Comparison of ENCODE assay signal across 17 cellular contexts in genomic region chr7:42964849-42965805, GRCh38. TPM values are rescaled to one million over a fixed set of nuclear protein-coding genes. Genes with fewer than 3 reads are reported as not detected.
A peak's percentile ranks its signal among the peaks of the same experiment; 100 is the strongest.
DNase-seq lines count a peak whose midpoint lies in the region; ATAC-seq, FAIRE-seq and TF ChIP-seq lines count a peak whose summit lies in the region.
"Had no signal": no experiment of that assay in that cellular context is flagged by ENCODE, and none has a peak within 500 bp of the region (broad histone marks: within the 10 kb centered on the region; RNA-seq: fewer than 3 reads in every experiment).

No MANE protein-coding gene starts in this region.

- no peak overlapping the region for H2BK120ac ChIP-seq in H1 (replicated peaks; ENCODE audit: low read depth, low read length)

- H3K4ac ChIP-seq in H1 (replicated peaks; ENCODE audit: insufficient read length, low read depth, low read length): no peak overlapping the region

- no peak overlapping the region for H3K23ac ChIP-seq in H1 (ENCODE audit: insufficient read length)

- H3K56ac ChIP-seq in H1 (replicated peaks; ENCODE audit: insufficient read length, low read depth, low read length): no peak overlapping the region

- H3K27ac ChIP-seq in H1 (ENCODE audit: low read depth, low read length) (no peak overlapping the region), OCI-LY7 (ENCODE audit: low read depth, low read length, poor library complexity, severe bottlenecking) (no peak overlapping the region)
- H3K27ac ChIP-seq: HL-60, right lobe of liver had no signal

- TF ChIP-seq CTCF in H1 (IDR thresholded peaks at IDR 0.05; ENCODE audit: control extremely low read depth in 1 of 3, insufficient read depth in 1 of 3, low read depth in 1 of 3, low read length in 3 of 3): no peak
- TF ChIP-seq CTCF in progenitor cell of endocrine pancreas (IDR thresholded peaks at IDR 0.05; ENCODE audit: unreplicated experiment): no peak
- TF ChIP-seq CTCF in OCI-LY7 (conservative IDR thresholded peaks at IDR 0.05; ENCODE audit: low read length): no peak

- no peak overlapping the region for H2AFZ ChIP-seq in H1 (ENCODE audit: low read length)
- H2AFZ ChIP-seq in OCI-LY7 (ENCODE audit: low read length): no peak overlapping the region

- peaks cover 0 to 5% of the 10 kb centered on the region in 2 experiments; a peak in 1 of 4 replicates for H3K9me3 ChIP-seq in H1 (ENCODE audit: insufficient read depth in 2 of 2, low read depth in 1 of 2, low read length in 1 of 2)
- no peaks in the 10 kb centered on the region for H3K9me3 ChIP-seq in OCI-LY7 (ENCODE audit: low read length)
- H3K9me3 ChIP-seq: right lobe of liver had no signal

- no peak overlapping the region for H4K8ac ChIP-seq in H1 (ENCODE audit: extremely low read depth, insufficient read depth, low read length)

- H3K36me3 ChIP-seq in H1 (ENCODE audit: control insufficient read depth in 2 of 4, insufficient read depth in 4 of 4, low read length in 3 of 4) (no peaks in the 10 kb centered on the region), OCI-LY7 (ENCODE audit: insufficient read depth, low read length) (no peaks in the 10 kb centered on the region)
- H3K36me3 ChIP-seq: right lobe of liver had no signal

- no peak for TF ChIP-seq RAD21 in H1 (IDR thresholded peaks at IDR 0.05 in 1 of 2, conservative IDR thresholded peaks at IDR 0.05 in 1 of 2; ENCODE audit: low read depth in 2 of 2, low read length in 2 of 2)

- no peak for TF ChIP-seq EP300 in H1 (IDR thresholded peaks at IDR 0.05; ENCODE audit: borderline replicate concordance in 1 of 2, low read depth in 2 of 2, low read length in 2 of 2)

- H3K4me1 Mint-ChIP-seq in progenitor cell of endocrine pancreas (ENCODE audit: low read depth): peaks cover 6% of the 10 kb centered on the region
- H3K4me1 Mint-ChIP-seq: CD4-positive, CD25-positive, alpha-beta regulatory T cell; nephron had no signal

- peak; percentile 24 for FAIRE-seq in H1 (lab: Jason Lieb, UNC)

- 61% methylated on average over 6 of the region's 6 CpGs; no CpG with 5 or more reads in 1 of the 2 experiments for WGBS in H1 (ENCODE audit: extremely low coverage in 1 of 2, insufficient coverage in 1 of 2, insufficient read length in 1 of 2, insufficient replicate concordance in 2 of 2, low coverage in 1 of 2, low lambda C conversion rate in 2 of 2, missing lambda C conversion rate in 1 of 2), 2 experiments

- H4K5ac ChIP-seq in H1 (ENCODE audit: insufficient read length, low read depth, low read length): no peak overlapping the region

- H3K4me1 ChIP-seq in H1 (replicated peaks in 1 of 4; ENCODE audit: control insufficient read depth in 3 of 4, insufficient read depth in 4 of 4, low read length in 3 of 4) (peaks cover 0 to 3% (median under 1%) of the 10 kb centered on the region in 4 experiments; a peak in 1 of 7 replicates), OCI-LY7 (ENCODE audit: insufficient read depth, low read length, poor library complexity, severe bottlenecking) (no peaks in the 10 kb centered on the region)
- H3K4me1 ChIP-seq: right lobe of liver had no signal

- peak overlapping the region; percentile 60 for H3K27ac Mint-ChIP-seq in progenitor cell of endocrine pancreas
- H3K27ac Mint-ChIP-seq: CD4-positive, CD25-positive, alpha-beta regulatory T cell; H9; nephron had no signal

- H3K36me3 Mint-ChIP-seq in progenitor cell of endocrine pancreas (ENCODE audit: insufficient read depth): no peaks in the 10 kb centered on the region
- H3K36me3 Mint-ChIP-seq: CD4-positive, CD25-positive, alpha-beta regulatory T cell had no signal

- H3K79me1 ChIP-seq in H1 (ENCODE audit: low read depth, low read length): no peaks in the 10 kb centered on the region

- no peaks in the 10 kb centered on the region for H3K9me2 ChIP-seq in OCI-LY7 (ENCODE audit: insufficient read depth, low read length)

- BruUV-seq in OCI-LY7 (replicated peaks; lab: Mats Ljungman, UMichigan): no TSS peak

- no peak for TF ChIP-seq POLR2A in H1 (IDR thresholded peaks at IDR 0.05; ENCODE audit: control extremely low read depth in 1 of 2, low read depth in 2 of 2, low read length in 2 of 2)

- H3K14ac ChIP-seq in H1 (ENCODE audit: insufficient read length): no peak overlapping the region

- H3K4me2 ChIP-seq in H1 (ENCODE audit: insufficient read depth in 1 of 2, low read depth in 2 of 2, low read length in 2 of 2): 0 out of 4 replicates have a peak overlapping the region, but pooled peaks of 1 of the 2 experiments have one; percentile 5
- no peak overlapping the region for H3K4me2 ChIP-seq in OCI-LY7 (ENCODE audit: low read length)

- H2BK15ac ChIP-seq in H1 (ENCODE audit: low read length): no peak overlapping the region

- no peak overlapping the region for H3K9ac ChIP-seq in H1 (replicated peaks in 1 of 4; ENCODE audit: extremely low read depth in 1 of 4, low read depth in 3 of 4, low read length in 3 of 4)

- H3K9me3 Mint-ChIP-seq in progenitor cell of endocrine pancreas (ENCODE audit: low read depth): peaks cover 4% of the 10 kb centered on the region

- no peak overlapping the region for H2BK5ac ChIP-seq in H1 (ENCODE audit: low read depth, low read length)

- no peak overlapping the region for H2AK5ac ChIP-seq in H1 (ENCODE audit: low read depth, low read length)

- no peaks in the 10 kb centered on the region for H4K20me1 ChIP-seq in H1 (replicated peaks in 1 of 2; ENCODE audit: control insufficient read depth in 1 of 2, insufficient read depth in 2 of 2, low read length in 2 of 2)
- H4K20me1 ChIP-seq in OCI-LY7 (ENCODE audit: insufficient read depth, low read length): no peaks in the 10 kb centered on the region

- no peaks in the 10 kb centered on the region for H3K79me2 ChIP-seq in H1 (ENCODE audit: control insufficient read depth in 1 of 2, insufficient read depth in 2 of 2, low read length in 2 of 2)
- no peaks in the 10 kb centered on the region for H3K79me2 ChIP-seq in OCI-LY7 (ENCODE audit: insufficient read depth, low read depth, low read length)

- H4K91ac ChIP-seq in H1 (replicated peaks; ENCODE audit: insufficient read length, low read length): no peak overlapping the region

- H3K27me3 ChIP-seq in H1 (replicated peaks in 1 of 4; ENCODE audit: control insufficient read depth in 3 of 4, extremely low read depth in 1 of 4, insufficient read depth in 3 of 4, low read length in 3 of 4): no peaks in the 10 kb centered on the region
- H3K27me3 ChIP-seq: right lobe of liver had no signal

- H3K4me3 ChIP-seq in H1 (ENCODE audit: extremely low read depth in 1 of 4, insufficient read depth in 2 of 4, low read depth in 3 of 4, low read length in 4 of 4) (no peak overlapping the region), OCI-LY7 (ENCODE audit: low read depth, low read length, poor library complexity, severe bottlenecking) (no peak overlapping the region)
- H3K4me3 ChIP-seq: right lobe of liver had no signal

- POLR2A ChIA-PET in H1 (lab: Charles Lee; ENCODE audit: partially characterized antibody): no interaction called here
- POLR2A ChIA-PET in OCI-LY7 (lab: Charles Lee): interaction anchor here (0.7 to 0.9 kb wide), 3 partner anchors 34 to 152 kb away, joined by 3 read pairs; no protein-coding TSS in a partner anchor

- H3K27me3 Mint-ChIP-seq in progenitor cell of endocrine pancreas: no peaks in the 10 kb centered on the region

- H3K23me2 ChIP-seq in H1 (ENCODE audit: low read depth, low read length): peaks cover 2% of the 10 kb centered on the region; the same call in 1 of the 2 replicates

- in situ Hi-C loops in G401 (cut with HindIII; ENCODE audit: low sequenced_read_pairs): no loop called here

- no peak overlapping the region for H3K18ac ChIP-seq in H1 (ENCODE audit: extremely low read depth, low read length)

- no peak overlapping the region for H2BK12ac ChIP-seq in H1 (ENCODE audit: low read depth, low read length)

- no peak overlapping the region for H2BK20ac ChIP-seq in H1 (ENCODE audit: low read length)

- CTCF ChIA-PET in H1 (lab: Charles Lee; ENCODE audit: partially characterized antibody) (interaction anchor here (1.1 to 1.5 kb wide), 2 partner anchors 11 to 310 kb away, joined by 3 to 4 read pairs; no protein-coding TSS in a partner anchor), OCI-LY7 (lab: Charles Lee; ENCODE audit: unreplicated experiment) (no interaction called here)

- ATAC-seq in GM19351 (IDR thresholded peaks at IDR 0.05; ENCODE audit: unreplicated experiment): peak; percentile 72
- ATAC-seq in HG03439 (IDR thresholded peaks at IDR 0.05; ENCODE audit: unreplicated experiment): peak; percentile 67
- no peak for ATAC-seq in GM18873 (IDR thresholded peaks at IDR 0.05; ENCODE audit: low FRiP score, unreplicated experiment)

- no peak overlapping the region for H3K4me3 Mint-ChIP-seq in progenitor cell of endocrine pancreas (ENCODE audit: low read depth)
- H3K4me3 Mint-ChIP-seq: CD4-positive, CD25-positive, alpha-beta regulatory T cell; H9; nephron had no signal

- DNase-seq in H1 (ENCODE audit: low read depth in 1 of 2, low spot score in 2 of 2): no peak
- DNase-seq in progenitor cell of endocrine pancreas (ENCODE audit: low spot score, unreplicated experiment): no peak
- no peak for DNase-seq in HK-2 (ENCODE audit: unreplicated experiment)
- DNase-seq in OCI-LY7 (ENCODE audit: low spot score): no peak
- no peak for DNase-seq in G401 (ENCODE audit: low spot score)
- DNase-seq: activated naive CD4-positive, alpha-beta T cell treated with anti-CD3 and anti-CD28 coated beads, Interleukin-2, amount 50 U/mL, for 16 hours; CD4-positive, CD25-positive, alpha-beta regulatory T cell; erythroblast; H9; NCI-H187; NCI-H69; right lobe of liver had no signal

- intact Hi-C loops in OCI-LY7 (cut with micrococcal nuclease; ENCODE audit: unreplicated experiment): no loop called here

RNA-seq across cellular contexts. Expression of gene MRPL32, which starts 33.0 kb away (rescaled TPM):
- 94.0 and 97.2 TPM in 2 replicates for total RNA-seq in H1 (2021; fragmentation: NEBNext Ultra II Directional; extraction: Animal tissue kit (Norgen Biotek cat#: 25700))
- polyA plus RNA-seq in H1 (2011; rRNA removed): 40.2 and 50.9 TPM in 2 replicates
- polyA plus RNA-seq in H1 (2011; cell fraction: cytosol; rRNA removed): 72.1 TPM
- 45.0 TPM for polyA plus RNA-seq in H1 (2011; cell fraction: nucleus; rRNA removed)
- polyA plus RNA-seq in H1 (2012, experiment 1 of 2): 60.3 to 89.0 TPM (median 69.3 TPM) in 4 replicates
- 42.6 TPM for polyA plus RNA-seq in H1 (2012, experiment 2 of 2)
- polyA plus RNA-seq in H1 (2013, experiment 1 of 2): 123 TPM
- polyA plus RNA-seq in H1 (2013, experiment 2 of 2): 137 TPM
- polyA minus RNA-seq in H1 (2011; rRNA and poly(A)+ RNA removed): 21.0 and 35.4 TPM in 2 replicates
- polyA minus RNA-seq in H1 (2011; cell fraction: cytosol; rRNA and poly(A)+ RNA removed): 29.7 TPM
- 20.6 TPM for polyA minus RNA-seq in H1 (2011; cell fraction: nucleus; rRNA and poly(A)+ RNA removed)
- total RNA-seq in progenitor cell of endocrine pancreas: 49.9 and 51.3 TPM in 2 replicates
- total RNA-seq in OCI-LY7 (2014; rRNA removed; shearing (Covaris generic)): 61.8 and 89.7 TPM in 2 replicates
- total RNA-seq in OCI-LY7 (2022): 55.7 and 59.7 TPM in 2 replicates
- 84.9 and 111 TPM in 2 replicates for total RNA-seq in G401 (2014; rRNA removed; shearing (Covaris generic))

RNA-seq across cellular contexts. Expression of gene PSMA2, which starts 33.2 kb away (rescaled TPM):
- 243 and 259 TPM in 2 replicates for total RNA-seq in H1 (2021; fragmentation: NEBNext Ultra II Directional; extraction: Animal tissue kit (Norgen Biotek cat#: 25700))
- 92.8 and 211 TPM in 2 replicates for polyA plus RNA-seq in H1 (2011; rRNA removed)
- polyA plus RNA-seq in H1 (2011; cell fraction: cytosol; rRNA removed): 229 TPM
- 27.7 TPM for polyA plus RNA-seq in H1 (2011; cell fraction: nucleus; rRNA removed)
- 210 to 360 TPM (median 228 TPM) in 4 replicates for polyA plus RNA-seq in H1 (2012, experiment 1 of 2)
- 126 TPM for polyA plus RNA-seq in H1 (2012, experiment 2 of 2)
- 330 TPM for polyA plus RNA-seq in H1 (2013, experiment 1 of 2)
- polyA plus RNA-seq in H1 (2013, experiment 2 of 2): 334 TPM
- 41.6 and 68.9 TPM in 2 replicates for polyA minus RNA-seq in H1 (2011; rRNA and poly(A)+ RNA removed)
- polyA minus RNA-seq in H1 (2011; cell fraction: cytosol; rRNA and poly(A)+ RNA removed): 62.6 TPM
- polyA minus RNA-seq in H1 (2011; cell fraction: nucleus; rRNA and poly(A)+ RNA removed): 31.2 TPM
- total RNA-seq in progenitor cell of endocrine pancreas (99.9 and 102 TPM in 2 replicates), OCI-LY7 (2022) (101 and 145 TPM in 2 replicates)
- 40.2 and 45.7 TPM in 2 replicates for total RNA-seq in OCI-LY7 (2014; rRNA removed; shearing (Covaris generic))
- total RNA-seq in G401 (2014; rRNA removed; shearing (Covaris generic)): 235 and 237 TPM in 2 replicates

RNA-seq across cellular contexts. Expression of gene C7orf25, which starts 53.3 kb away (rescaled TPM):
- total RNA-seq in H1 (2021; fragmentation: NEBNext Ultra II Directional; extraction: Animal tissue kit (Norgen Biotek cat#: 25700)): 2.6 and 4.5 TPM in 2 replicates
- 0.70 and 1.3 TPM in 2 replicates for polyA plus RNA-seq in H1 (2011; rRNA removed)
- polyA plus RNA-seq in H1 (2011; cell fraction: cytosol; rRNA removed): 3.0 TPM
- 1.4 TPM for polyA plus RNA-seq in H1 (2011; cell fraction: nucleus; rRNA removed)
- 2.2 to 3.9 TPM (median 2.6 TPM) in 4 replicates for polyA plus RNA-seq in H1 (2012, experiment 1 of 2)
- polyA plus RNA-seq in H1 (2012, experiment 2 of 2): 0.71 TPM
- polyA plus RNA-seq in H1 (2013, experiment 1 of 2): 4.5 TPM
- 4.0 TPM for polyA plus RNA-seq in H1 (2013, experiment 2 of 2)
- 2.5 and 3.1 TPM in 2 replicates for polyA minus RNA-seq in H1 (2011; rRNA and poly(A)+ RNA removed)
- 2.1 TPM for polyA minus RNA-seq in H1 (2011; cell fraction: cytosol; rRNA and poly(A)+ RNA removed)
- polyA minus RNA-seq in H1 (2011; cell fraction: nucleus; rRNA and poly(A)+ RNA removed): 7.0 TPM
- total RNA-seq in progenitor cell of endocrine pancreas (3.2 and 6.5 TPM in 2 replicates), OCI-LY7 (2022) (7.3 and 9.1 TPM in 2 replicates)
- total RNA-seq in OCI-LY7 (2014; rRNA removed; shearing (Covaris generic)): 2.3 and 6.0 TPM in 2 replicates
- total RNA-seq in G401 (2014; rRNA removed; shearing (Covaris generic)): 1.5 and 7.0 TPM in 2 replicates
